ENCODE assay signal across 18 cellular contexts in the genomic region with DNA sequence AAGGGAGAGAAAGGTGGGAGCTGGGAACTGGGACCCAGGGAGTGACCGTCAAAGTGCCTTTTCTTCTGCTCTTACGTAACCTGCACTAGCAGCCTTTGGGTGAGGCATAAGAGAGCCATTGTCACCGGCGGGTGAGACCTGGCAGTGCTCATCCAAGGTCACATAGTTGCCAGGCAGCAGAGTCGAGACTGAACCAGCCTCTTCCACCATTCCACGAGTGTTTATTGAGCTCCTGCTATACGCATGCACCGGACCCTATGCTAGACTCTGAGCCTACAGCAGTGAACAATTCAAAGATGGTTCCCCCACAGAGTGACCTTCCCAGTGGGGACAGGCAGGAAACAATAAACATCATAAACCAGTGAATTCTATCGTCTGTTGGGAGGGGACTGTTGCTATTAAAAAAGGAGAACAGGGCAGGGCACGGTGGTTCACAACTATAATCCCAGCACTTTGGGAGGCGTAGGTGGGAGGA. TPM values are rescaled to one million over a fixed set of nuclear protein-coding genes. Genes with fewer than 3 reads are reported as not detected.
A peak's percentile ranks its signal among the peaks of the same experiment; 100 is the strongest.
DNase-seq lines count a peak whose midpoint lies in the region; ATAC-seq and TF ChIP-seq lines count a peak whose summit lies in the region.
"Had no signal": no experiment of that assay in that cellular context is flagged by ENCODE, and none has a peak within 500 bp of the region (broad histone marks: within the 10 kb centered on the region; RNA-seq: fewer than 3 reads in every experiment).

No MANE protein-coding gene starts in this region.

- TF ChIP-seq CTCF in HEK293 (tag by site-specific recombination; IDR thresholded peaks at IDR 0.05) (no peak), NB4 (IDR thresholded peaks at IDR 0.05; ENCODE audit: low read depth, low read length) (no peak), nephron progenitor cell (IDR thresholded peaks at IDR 0.05) (no peak)

- H3K9me3 Mint-ChIP-seq in nephron progenitor cell, result no peaks in the 10 kb centered on the region
- H3K9me3 Mint-ChIP-seq: activated naive CD8-positive, alpha-beta T cell treated with anti-CD3 and anti-CD28 coated beads, Interleukin-2, amount 10 ng/mL, durations not matched to agents 7 days and 5 days; central memory CD8-positive, alpha-beta T cell; IgD-negative memory B cell; stimulated activated naive CD8-positive, alpha-beta T cell treated with anti-CD3 and anti-CD28 coated beads, Interleukin-15, Interleukin-2, amounts not matched to agents 100 ng/mL and 50 ng/mL, for 24 hours had no signal

- H3K9me3 ChIP-seq in HEK293 (ENCODE audit: control insufficient read depth, insufficient read depth, low read depth, low read length), result no peaks in the 10 kb centered on the region
- H3K9me3 ChIP-seq: HAP-1 had no signal

- CTCF ChIA-PET in HEK293 (lab: Yijun Ruan, JAX), result interaction anchor here (0.5 to 3.4 kb wide), 12 partner anchors 11 to 271 kb away, joined by 3 to 19 read pairs (median 5); a partner anchor contains a TSS

- peaks cover 3% of the 10 kb centered on the region for H3K4me1 Mint-ChIP-seq in nephron progenitor cell

- H3K36me3 ChIP-seq in HEK293 (ENCODE audit: control insufficient read depth in 2 of 2, insufficient read depth in 1 of 2, low read length in 2 of 2), result no peaks in the 10 kb centered on the region
- H3K36me3 ChIP-seq: HAP-1 had no signal

- ATAC-seq in esophagus mucosa, result peak; percentile 69
- no peak for ATAC-seq in HG02852 (IDR thresholded peaks at IDR 0.05; ENCODE audit: unreplicated experiment)
- ATAC-seq in HG03175 (IDR thresholded peaks at IDR 0.05; ENCODE audit: unreplicated experiment), result no peak
- no peak for ATAC-seq in HG03432 (IDR thresholded peaks at IDR 0.05; ENCODE audit: unreplicated experiment)

- no peak overlapping the region for H3K4me3 Mint-ChIP-seq in nephron progenitor cell
- H3K4me3 Mint-ChIP-seq: activated naive CD8-positive, alpha-beta T cell treated with anti-CD3 and anti-CD28 coated beads, Interleukin-2, amount 10 ng/mL, durations not matched to agents 7 days and 5 days; central memory CD8-positive, alpha-beta T cell; stimulated activated naive CD8-positive, alpha-beta T cell treated with anti-CD3 and anti-CD28 coated beads, Interleukin-15, Interleukin-2, amounts not matched to agents 100 ng/mL and 50 ng/mL, for 24 hours had no signal

- H3K4me3 ChIP-seq in HEK293 (ENCODE audit: low read depth, low read length), result no peak overlapping the region
- no peak overlapping the region for H3K4me3 ChIP-seq in NB4 (ENCODE audit: low read depth, low read length)
- H3K4me3 ChIP-seq: HAP-1 had no signal

- POLR2A ChIA-PET in HEK293 (lab: Yijun Ruan, JAX), result interaction anchor here (0.6 to 4.4 kb wide), 4 partner anchors 20 to 263 kb away, joined by 3 to 21 read pairs (median 5); no protein-coding TSS in a partner anchor

- peaks cover 2% of the 10 kb centered on the region; the same call in 1 of the 2 replicates for H3K4me1 ChIP-seq in HEK293 (ENCODE audit: control insufficient read depth, insufficient read depth, low read length)
- H3K4me1 ChIP-seq: HAP-1, parathyroid adenoma had no signal

- peaks cover 2% of the 10 kb centered on the region for H3K27me3 Mint-ChIP-seq in nephron progenitor cell (ENCODE audit: low read depth, poor library complexity)
- H3K27me3 Mint-ChIP-seq: activated naive CD8-positive, alpha-beta T cell treated with anti-CD3 and anti-CD28 coated beads, Interleukin-2, amount 10 ng/mL, durations not matched to agents 7 days and 5 days; central memory CD8-positive, alpha-beta T cell; IgD-negative memory B cell; stimulated activated naive CD8-positive, alpha-beta T cell treated with anti-CD3 and anti-CD28 coated beads, Interleukin-15, Interleukin-2, amounts not matched to agents 100 ng/mL and 50 ng/mL, for 24 hours had no signal

- DNase-seq in NB4 (ENCODE audit: low read depth), result peak; percentile 84
- DNase-seq in nephron progenitor cell, result no peak
- no peak for DNase-seq in amniotic stem cell (lab: John Stamatoyannopoulos, UW)
- DNase-seq: activated CD4-positive, alpha-beta T cell treated with anti-CD3 and anti-CD28 coated beads, Interleukin-2, amount 50 U/mL, for 4 hours; activated naive CD8-positive, alpha-beta T cell treated with anti-CD3 and anti-CD28 coated beads, Interleukin-2, amount 10 ng/mL, durations not matched to agents 7 days and 5 days; activated T-cell treated with anti-CD3 and anti-CD28 coated beads, Interleukin-2, amount 50 U/mL, for 48 hours; NCI-H1436; stimulated activated CD4-positive, alpha-beta T cell treated with anti-CD3 and anti-CD28 coated beads, Interleukin-12 subunit alpha, Interleukin-12 subunit beta, amount 100 ng/mL, for 4 hours had no signal

- peak overlapping the region; percentile 75 for H3K27ac Mint-ChIP-seq in nephron progenitor cell
- H3K27ac Mint-ChIP-seq: activated naive CD8-positive, alpha-beta T cell treated with anti-CD3 and anti-CD28 coated beads, Interleukin-2, amount 10 ng/mL, durations not matched to agents 7 days and 5 days; IgD-negative memory B cell; stimulated activated naive CD8-positive, alpha-beta T cell treated with anti-CD3 and anti-CD28 coated beads, Interleukin-15, Interleukin-2, amounts not matched to agents 100 ng/mL and 50 ng/mL, for 24 hours had no signal

- no peak for TF ChIP-seq POLR2A in NB4 (IDR thresholded peaks at IDR 0.05; ENCODE audit: extremely low read depth, insufficient read length)

- peaks cover 5% of the 10 kb centered on the region for H3K36me3 Mint-ChIP-seq in nephron progenitor cell (ENCODE audit: low read depth)
- H3K36me3 Mint-ChIP-seq: activated naive CD8-positive, alpha-beta T cell treated with anti-CD3 and anti-CD28 coated beads, Interleukin-2, amount 10 ng/mL, durations not matched to agents 7 days and 5 days had no signal

- no peak overlapping the region for H3K27ac ChIP-seq in HEK293 (ENCODE audit: extremely low read depth, low read depth, low read length)
- H3K27ac ChIP-seq: parathyroid adenoma had no signal

TF ChIP-seq in HEK293, 187 proteins besides CTCF, POLR2A, EP300 and RAD21:
- TF ChIP-seq, protein P1, sequence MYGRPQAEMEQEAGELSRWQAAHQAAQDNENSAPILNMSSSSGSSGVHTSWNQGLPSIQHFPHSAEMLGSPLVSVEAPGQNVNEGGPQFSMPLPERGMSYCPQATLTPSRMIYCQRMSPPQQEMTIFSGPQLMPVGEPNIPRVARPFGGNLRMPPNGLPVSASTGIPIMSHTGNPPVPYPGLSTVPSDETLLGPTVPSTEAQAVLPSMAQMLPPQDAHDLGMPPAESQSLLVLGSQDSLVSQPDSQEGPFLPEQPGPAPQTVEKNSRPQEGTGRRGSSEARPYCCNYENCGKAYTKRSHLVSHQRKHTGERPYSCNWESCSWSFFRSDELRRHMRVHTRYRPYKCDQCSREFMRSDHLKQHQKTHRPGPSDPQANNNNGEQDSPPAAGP (tag by site-specific recombination; IDR thresholded peaks at IDR 0.05), result peak; percentile 40; the same call in 1 of the 2 replicates
- peak; percentile 65 for TF ChIP-seq GLIS1 (tag by site-specific recombination; IDR thresholded peaks at IDR 0.05)
- TF ChIP-seq ZNF701 (tag by site-specific recombination; IDR thresholded peaks at IDR 0.05), result no peak

RNA-seq across cellular contexts. Expression of a gene that starts 18.6 kb away (rescaled TPM):
- total RNA-seq in esophagus mucosa, result 44.5 TPM

RNA-seq across cellular contexts. Expression of a gene that starts 19.0 kb away (rescaled TPM):
- 7.8 TPM for total RNA-seq in esophagus mucosa

RNA-seq across cellular contexts. Expression of a gene that starts 23.5 kb away (rescaled TPM):
- total RNA-seq in esophagus mucosa, result 113 TPM

RNA-seq across cellular contexts. Expression of a gene that starts 47.9 kb away (rescaled TPM):
- total RNA-seq in esophagus mucosa, result 31.4 TPM
